24 cellular contexts compared by ENCODE assay signal in genomic region chr3:136559896-136560295, GRCh38.
DNase-seq lines count a peak whose midpoint lies in the region; ATAC-seq, FAIRE-seq and TF ChIP-seq lines count a peak whose summit lies in the region.
"Had no signal": no experiment of that assay in that cellular context is flagged by ENCODE, and none has a peak within 500 bp of the region (broad histone marks: within the 10 kb centered on the region; RNA-seq: fewer than 3 reads in every experiment).

No MANE protein-coding gene starts in this region.

- H2AK5ac ChIP-seq in mesendoderm (ENCODE audit: low read length): no peak overlapping the region

- H3K4me2 ChIP-seq in mesendoderm (ENCODE audit: low read length): no peak overlapping the region
- H3K4me2 ChIP-seq: smooth muscle cell had no signal

- H3K27me3 ChIP-seq in mesendoderm (ENCODE audit: insufficient read depth, low read length, poor library complexity): no peaks in the 10 kb centered on the region
- H3K27me3 ChIP-seq: ascending aorta, pancreas, right atrium auricular region, SJSA1, tibial nerve had no signal

- H4K5ac ChIP-seq in mesendoderm (ENCODE audit: low read length): no peak overlapping the region

- ATAC-seq in GM19455 (IDR thresholded peaks at IDR 0.05; ENCODE audit: unreplicated experiment): no peak
- ATAC-seq in HG03521 (IDR thresholded peaks at IDR 0.05; ENCODE audit: unreplicated experiment): no peak
- ATAC-seq: Panc1; pancreas; stimulated activated naive CD8-positive, alpha-beta T cell treated with anti-CD3 and anti-CD28 coated beads, Interleukin-15, amount 100 ng/mL, for 72 hours had no signal

- peak overlapping the region; percentile 36 for H3K27ac ChIP-seq in mesendoderm (ENCODE audit: low read depth, low read length)
- H3K27ac ChIP-seq: ascending aorta, pancreas, right atrium auricular region, SJSA1, tibial nerve had no signal

- WGBS in mesendoderm (ENCODE audit: extremely low coverage, insufficient coverage, low lambda C conversion rate): no CpG with 5 or more reads among the region's 2 CpGs

- no peak overlapping the region for H3K56ac ChIP-seq in mesendoderm (ENCODE audit: low read length)

- no peak overlapping the region for H2BK120ac ChIP-seq in mesendoderm (ENCODE audit: low read depth, low read length)

- no peak overlapping the region for H3K23ac ChIP-seq in mesendoderm (ENCODE audit: low read length)

- no peak overlapping the region for H3K9ac ChIP-seq in mesendoderm (ENCODE audit: low read length)

- no peak overlapping the region for H2BK15ac ChIP-seq in mesendoderm (replicated peaks; ENCODE audit: low read depth)

- H4K8ac ChIP-seq in mesendoderm (ENCODE audit: low read depth, low read length): no peak overlapping the region

- no peak for TF ChIP-seq CTCF in epithelial cell of esophagus (IDR thresholded peaks at IDR 0.05; ENCODE audit: insufficient read depth, low read depth, low read length, missing control alignments)

- no peak overlapping the region for H3K4me3 ChIP-seq in epithelial cell of esophagus (ENCODE audit: low read length)
- H3K4me3 ChIP-seq in mesendoderm (ENCODE audit: low read length): no peak overlapping the region
- H3K4me3 ChIP-seq: ascending aorta, pancreas, right atrium auricular region, SJSA1, smooth muscle cell, tibial nerve had no signal

- no peak overlapping the region for H3K18ac ChIP-seq in mesendoderm (ENCODE audit: low read length)

- no peak overlapping the region for H2BK5ac ChIP-seq in mesendoderm (ENCODE audit: low read length)

- H3K4ac ChIP-seq in mesendoderm (ENCODE audit: low read depth, low read length): no peak overlapping the region

- no peaks in the 10 kb centered on the region for H3K79me2 ChIP-seq in mesendoderm (ENCODE audit: control insufficient read depth, insufficient read depth, low read length)

- no peaks in the 10 kb centered on the region for H3K79me1 ChIP-seq in mesendoderm (ENCODE audit: low read length)

- FAIRE-seq in GM19239 (lab: Jason Lieb, UNC): peak; percentile 47
- FAIRE-seq: pancreas had no signal

- H3K36me3 ChIP-seq in mesendoderm (ENCODE audit: control insufficient read depth, insufficient read depth, low read length): no peaks in the 10 kb centered on the region
- H3K36me3 ChIP-seq: pancreas, right atrium auricular region had no signal

- no peak for DNase-seq in GM19239 (ENCODE audit: insufficient read length, low spot score)
- peak; percentile 2 for DNase-seq in NCI-H69 (lab: John Stamatoyannopoulos, UW)
- peak; percentile 70 for DNase-seq in epithelial cell of esophagus (ENCODE audit: low read depth)
- peak; percentile 53 for DNase-seq in mesendoderm
- DNase-seq in SW480 (ENCODE audit: low spot score): no peak
- DNase-seq: activated effector memory CD4-positive, alpha-beta T cell treated with anti-CD3 and anti-CD28 coated beads, Interleukin-2, amount 50 U/mL, for 16 hours; activated naive CD8-positive, alpha-beta T cell treated with anti-CD3 and anti-CD28 coated beads for 36 hours; dermis blood vessel endothelial cell; DMS79; islet precursor cell; NCI-H1694 treated with DMSO at 0.1 percent for 48 hours; NCI-H526 treated with DMSO at 0.1 percent for 48 hours; pancreas; stimulated activated CD4-positive, alpha-beta T cell treated with anti-CD3 and anti-CD28 coated beads, Interleukin-1b, Interleukin-23, amount 100 ng/mL, for 48 hours; stimulated activated CD8-positive, alpha-beta memory T cell treated with anti-CD3 and anti-CD28 coated beads, Interleukin-4, amount 100 ng/mL, for 48 hours; stimulated activated naive CD8-positive, alpha-beta T cell treated with anti-CD3 and anti-CD28 coated beads, Interleukin-15, amount 100 ng/mL, for 72 hours had no signal

- peaks cover 3% of the 10 kb centered on the region for H3K4me1 ChIP-seq in mesendoderm (ENCODE audit: control insufficient read depth, low read depth, low read length)
- H3K4me1 ChIP-seq: ascending aorta, pancreas, right atrium auricular region, SJSA1 had no signal

Comparison
In these comparisons a context has a peak if more than half of its experiments do, and no peak if none do; other contexts are left out.
1. DNase-seq: peak in NCI-H69 (single experiment), epithelial cell of esophagus (single experiment) and mesendoderm (single experiment); none in GM19239 (single experiment) and SW480 (single experiment).